ENCODE assay signal across 8 cellular contexts in the genomic region with DNA sequence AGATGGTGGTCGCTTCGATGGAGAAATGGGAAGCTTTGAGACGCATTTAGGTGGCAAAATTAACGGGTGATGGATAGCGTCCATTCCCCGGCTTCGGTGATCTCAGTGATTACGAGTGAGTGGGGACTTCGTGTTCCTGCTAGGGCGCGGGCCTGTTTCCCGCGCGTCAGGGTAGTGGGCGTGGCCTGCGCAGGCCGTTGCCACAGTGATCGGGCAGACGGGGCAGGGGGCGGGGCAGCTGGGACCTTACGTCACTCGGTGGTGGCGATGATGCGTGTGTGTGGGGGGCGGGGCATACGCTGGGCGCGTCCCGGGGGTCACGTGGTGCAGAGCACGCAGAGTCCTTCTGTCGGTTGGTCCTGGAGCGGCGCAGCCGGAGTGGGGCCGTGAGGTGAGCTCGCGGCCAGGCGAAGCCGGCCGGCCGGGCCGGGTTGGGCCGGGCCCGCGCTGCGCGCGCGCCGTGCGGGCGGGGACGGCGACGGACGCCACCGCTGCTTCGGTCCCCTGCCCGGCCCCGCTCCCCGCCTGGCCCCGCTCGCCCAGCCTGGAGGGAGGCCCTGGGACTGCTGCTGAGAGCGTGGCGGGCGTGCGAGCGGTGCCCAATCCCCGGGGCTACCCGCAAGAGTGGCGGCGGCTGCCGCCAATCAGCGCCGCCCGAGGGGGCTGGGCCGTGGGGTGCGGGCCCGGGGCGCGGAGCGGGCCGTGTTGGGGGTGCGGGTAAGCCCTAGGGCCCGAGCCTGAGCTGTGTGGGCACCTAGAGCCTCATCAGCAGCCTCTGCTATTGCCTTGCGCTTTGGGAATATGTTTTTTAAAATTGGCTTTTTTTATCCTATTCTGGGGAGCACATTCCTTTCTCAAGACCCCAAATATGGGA. TPM values are rescaled to one million over a fixed set of nuclear protein-coding genes. Genes with fewer than 3 reads are reported as not detected.
DNase-seq lines count a peak whose midpoint lies in the region; ATAC-seq, FAIRE-seq and TF ChIP-seq lines count a peak whose summit lies in the region.

A gene (plus strand): TSS at position 327 of the 874 bp plus-strand sequence. CDS start 29,508 bp downstream, outside the sequence.

- peaks cover 20% of the 10 kb centered on the region for H3K27me3 Mint-ChIP-seq in WTC11 (ENCODE audit: low read depth)

- H3K36me3 ChIP-seq in bronchial epithelial cell (ENCODE audit: control insufficient read depth, insufficient read depth, low read length) (no peaks in the 10 kb centered on the region), smooth muscle cell (ENCODE audit: low read depth) (no peaks in the 10 kb centered on the region)

- H3K4me3 Mint-ChIP-seq in WTC11: peak within 1 kb of the TSS; percentile 91

- H3K9me3 Mint-ChIP-seq in WTC11: peaks cover 7% of the 10 kb centered on the region

- peaks cover 53% of the 10 kb centered on the region for H3K4me1 Mint-ChIP-seq in WTC11

- ATAC-seq in HG03196 (IDR thresholded peaks at IDR 0.05; ENCODE audit: unreplicated experiment) (peak; percentile 73), WTC11 (peak; percentile 89)

- H3K27me3 ChIP-seq in bronchial epithelial cell (ENCODE audit: control insufficient read depth, insufficient read depth, low read length): no peaks in the 10 kb centered on the region
- no peaks in the 10 kb centered on the region for H3K27me3 ChIP-seq in smooth muscle cell (ENCODE audit: low read depth)

- TF ChIP-seq CTCF in WTC11 (IDR thresholded peaks at IDR 0.05): no peak
- TF ChIP-seq CTCF in bronchial epithelial cell (IDR thresholded peaks at IDR 0.05; ENCODE audit: insufficient read depth, low read length, severe bottlenecking): no peak
- no peak for TF ChIP-seq CTCF in smooth muscle cell (IDR thresholded peaks at IDR 0.05; ENCODE audit: borderline replicate concordance, insufficient read depth, poor library complexity, severe bottlenecking)

- peaks cover 19% of the 10 kb centered on the region for H3K4me1 ChIP-seq in smooth muscle cell (ENCODE audit: low read depth)

- peak within 1 kb of the TSS; percentile 86 for H3K9ac ChIP-seq in smooth muscle cell (ENCODE audit: low read depth)

- H4K20me1 ChIP-seq in smooth muscle cell (ENCODE audit: low read depth): peaks cover 17% of the 10 kb centered on the region

- H3K9me3 ChIP-seq in smooth muscle cell (replicated peaks; ENCODE audit: low read depth): no peaks in the 10 kb centered on the region

- H3K4me2 ChIP-seq in smooth muscle cell: peak within 1 kb of the TSS; percentile 92

- CTCF ChIA-PET in WTC11 (lab: Charles Lee): interaction anchor here (0.5 to 4.7 kb wide), 4 partner anchors 29 to 293 kb away, joined by 4 to 20 read pairs (median 4); a partner anchor contains a TSS

- peaks cover 8% of the 10 kb centered on the region for H3K36me3 Mint-ChIP-seq in WTC11

- peaks cover 46% of the 10 kb centered on the region for H3K79me2 ChIP-seq in smooth muscle cell (ENCODE audit: low read depth)

- peak within 1 kb of the TSS; percentile 68 for H3K27ac ChIP-seq in smooth muscle cell (ENCODE audit: low read depth)

- no peak for FAIRE-seq in bronchial epithelial cell (lab: Jason Lieb, UNC)

- 14% methylated on average over 30 of the region's 87 CpGs for WGBS in smooth muscle cell (ENCODE audit: low lambda C conversion rate)

- POLR2A ChIA-PET in WTC11 (lab: Charles Lee): interaction anchor here (0.6 to 2.3 kb wide), 8 partner anchors 13 to 182 kb away, joined by 3 to 44 read pairs (median 4); a partner anchor contains a TSS

- H3F3A ChIP-seq in smooth muscle cell (ENCODE audit: low read depth): peaks cover 24% of the 10 kb centered on the region

- peak within 1 kb of the TSS; percentile 67 for H3K27ac Mint-ChIP-seq in WTC11

- peak within 1 kb of the TSS; percentile 35 for H2AFZ ChIP-seq in smooth muscle cell (ENCODE audit: low read depth)

- H3K4me3 ChIP-seq in bronchial epithelial cell (ENCODE audit: low read depth, low read length) (peak within 1 kb of the TSS; percentile 83), smooth muscle cell (peak within 1 kb of the TSS; percentile 75)

- peak; percentile 85 for TF ChIP-seq POLR2A in GM18951 (IDR thresholded peaks at IDR 0.05; ENCODE audit: extremely low read depth, insufficient read depth, insufficient read length)

- in situ Hi-C loops in GM18951 (cut with MboI; ENCODE audit: low sequenced_read_pairs, unreplicated experiment): no loop called here

- peak; percentile 97 for DNase-seq in AG08396 (ENCODE audit: low spot score)
- peak; percentile 86 for DNase-seq in NCI-H226
- peak; percentile 99 for DNase-seq in WTC11 (ENCODE audit: low spot score)
- peak; percentile 85 for DNase-seq in bronchial epithelial cell (ENCODE audit: low read depth)
- DNase-seq in iPS-NIHi7 (ENCODE audit: extremely low spot score): peak; percentile 98
- peak; percentile 98 for DNase-seq in smooth muscle cell (lab: John Stamatoyannopoulos, UW; ENCODE audit: unreplicated experiment)

TF ChIP-seq in WTC11, 78 proteins besides CTCF, POLR2A, EP300 and RAD21 (continues in another document):
- TF ChIP-seq RORB (CRISPR knock-in tag; IDR thresholded peaks at IDR 0.05): no peak
- TF ChIP-seq ZNF416 (CRISPR knock-in tag; IDR thresholded peaks at IDR 0.05): no peak
- TF ChIP-seq TEAD4 (CRISPR knock-in tag; IDR thresholded peaks at IDR 0.05): no peak
- peak; percentile 98 for TF ChIP-seq ZBTB21 (CRISPR knock-in tag; IDR thresholded peaks at IDR 0.05; ENCODE audit: borderline replicate concordance)
- no peak for TF ChIP-seq NR3C1 (CRISPR knock-in tag; conservative IDR thresholded peaks at IDR 0.05; ENCODE audit: low read depth)
- TF ChIP-seq, protein P1, sequence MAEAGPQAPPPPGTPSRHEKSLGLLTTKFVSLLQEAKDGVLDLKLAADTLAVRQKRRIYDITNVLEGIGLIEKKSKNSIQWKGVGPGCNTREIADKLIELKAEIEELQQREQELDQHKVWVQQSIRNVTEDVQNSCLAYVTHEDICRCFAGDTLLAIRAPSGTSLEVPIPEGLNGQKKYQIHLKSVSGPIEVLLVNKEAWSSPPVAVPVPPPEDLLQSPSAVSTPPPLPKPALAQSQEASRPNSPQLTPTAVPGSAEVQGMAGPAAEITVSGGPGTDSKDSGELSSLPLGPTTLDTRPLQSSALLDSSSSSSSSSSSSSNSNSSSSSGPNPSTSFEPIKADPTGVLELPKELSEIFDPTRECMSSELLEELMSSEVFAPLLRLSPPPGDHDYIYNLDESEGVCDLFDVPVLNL (CRISPR knock-in tag; IDR thresholded peaks at IDR 0.05; ENCODE audit: borderline replicate concordance, low read depth): no peak
- no peak for TF ChIP-seq NR1H2 (CRISPR knock-in tag; IDR thresholded peaks at IDR 0.05)
- peak; percentile 98 for TF ChIP-seq NFE2L1 (CRISPR knock-in tag; IDR thresholded peaks at IDR 0.05)
- 0 out of 2 replicates have a peak, but pooled peaks have one; percentile 52 for TF ChIP-seq ESRRA (CRISPR knock-in tag; IDR thresholded peaks at IDR 0.05; ENCODE audit: borderline replicate concordance)
- TF ChIP-seq, protein P2, sequence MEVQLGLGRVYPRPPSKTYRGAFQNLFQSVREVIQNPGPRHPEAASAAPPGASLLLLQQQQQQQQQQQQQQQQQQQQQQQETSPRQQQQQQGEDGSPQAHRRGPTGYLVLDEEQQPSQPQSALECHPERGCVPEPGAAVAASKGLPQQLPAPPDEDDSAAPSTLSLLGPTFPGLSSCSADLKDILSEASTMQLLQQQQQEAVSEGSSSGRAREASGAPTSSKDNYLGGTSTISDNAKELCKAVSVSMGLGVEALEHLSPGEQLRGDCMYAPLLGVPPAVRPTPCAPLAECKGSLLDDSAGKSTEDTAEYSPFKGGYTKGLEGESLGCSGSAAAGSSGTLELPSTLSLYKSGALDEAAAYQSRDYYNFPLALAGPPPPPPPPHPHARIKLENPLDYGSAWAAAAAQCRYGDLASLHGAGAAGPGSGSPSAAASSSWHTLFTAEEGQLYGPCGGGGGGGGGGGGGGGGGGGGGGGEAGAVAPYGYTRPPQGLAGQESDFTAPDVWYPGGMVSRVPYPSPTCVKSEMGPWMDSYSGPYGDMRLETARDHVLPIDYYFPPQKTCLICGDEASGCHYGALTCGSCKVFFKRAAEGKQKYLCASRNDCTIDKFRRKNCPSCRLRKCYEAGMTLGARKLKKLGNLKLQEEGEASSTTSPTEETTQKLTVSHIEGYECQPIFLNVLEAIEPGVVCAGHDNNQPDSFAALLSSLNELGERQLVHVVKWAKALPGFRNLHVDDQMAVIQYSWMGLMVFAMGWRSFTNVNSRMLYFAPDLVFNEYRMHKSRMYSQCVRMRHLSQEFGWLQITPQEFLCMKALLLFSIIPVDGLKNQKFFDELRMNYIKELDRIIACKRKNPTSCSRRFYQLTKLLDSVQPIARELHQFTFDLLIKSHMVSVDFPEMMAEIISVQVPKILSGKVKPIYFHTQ (CRISPR knock-in tag; IDR thresholded peaks at IDR 0.05): no peak
- no peak for TF ChIP-seq MXD4 (CRISPR knock-in tag; IDR thresholded peaks at IDR 0.05; ENCODE audit: borderline replicate concordance)
- TF ChIP-seq, protein P3, sequence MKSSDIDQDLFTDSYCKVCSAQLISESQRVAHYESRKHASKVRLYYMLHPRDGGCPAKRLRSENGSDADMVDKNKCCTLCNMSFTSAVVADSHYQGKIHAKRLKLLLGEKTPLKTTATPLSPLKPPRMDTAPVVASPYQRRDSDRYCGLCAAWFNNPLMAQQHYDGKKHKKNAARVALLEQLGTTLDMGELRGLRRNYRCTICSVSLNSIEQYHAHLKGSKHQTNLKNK (CRISPR knock-in tag; IDR thresholded peaks at IDR 0.05): no peak
- TF ChIP-seq FOXJ3 (CRISPR knock-in tag; IDR thresholded peaks at IDR 0.05; ENCODE audit: borderline replicate concordance): no peak
- TF ChIP-seq TEAD1 (CRISPR knock-in tag; IDR thresholded peaks at IDR 0.05): peak; percentile 93
- TF ChIP-seq, protein P4, sequence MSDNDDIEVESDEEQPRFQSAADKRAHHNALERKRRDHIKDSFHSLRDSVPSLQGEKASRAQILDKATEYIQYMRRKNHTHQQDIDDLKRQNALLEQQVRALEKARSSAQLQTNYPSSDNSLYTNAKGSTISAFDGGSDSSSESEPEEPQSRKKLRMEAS (CRISPR knock-in tag; IDR thresholded peaks at IDR 0.05): peak; percentile 100
- peak; percentile 50; the same call in 1 of the 2 replicates for TF ChIP-seq ZNF317 (CRISPR knock-in tag; IDR thresholded peaks at IDR 0.05; ENCODE audit: borderline replicate concordance, low read depth)
- TF ChIP-seq PRRX2 (CRISPR knock-in tag; IDR thresholded peaks at IDR 0.05): no peak

RNA-seq across cellular contexts. Expression of the gene that starts here (rescaled TPM):
- 65.8 to 70.0 TPM (median 66.8 TPM) in 3 replicates for total RNA-seq in WTC11 (2021)
- total RNA-seq in bronchial epithelial cell: 22.8 and 24.0 TPM in 2 replicates
- 24.5 and 27.4 TPM in 2 replicates for total RNA-seq in smooth muscle cell
- polyA plus RNA-seq in smooth muscle cell: 23.3 and 23.7 TPM in 2 replicates

Comparison
In these comparisons a context has a peak if more than half of its experiments do, and no peak if none do; other contexts are left out.
1. Peak in every context shown above with its lines: DNase-seq, ATAC-seq, H3K4me3 ChIP-seq and H3K27ac ChIP-seq.